Comparison of ENCODE assay signal across 11 cellular contexts in the genomic region with DNA sequence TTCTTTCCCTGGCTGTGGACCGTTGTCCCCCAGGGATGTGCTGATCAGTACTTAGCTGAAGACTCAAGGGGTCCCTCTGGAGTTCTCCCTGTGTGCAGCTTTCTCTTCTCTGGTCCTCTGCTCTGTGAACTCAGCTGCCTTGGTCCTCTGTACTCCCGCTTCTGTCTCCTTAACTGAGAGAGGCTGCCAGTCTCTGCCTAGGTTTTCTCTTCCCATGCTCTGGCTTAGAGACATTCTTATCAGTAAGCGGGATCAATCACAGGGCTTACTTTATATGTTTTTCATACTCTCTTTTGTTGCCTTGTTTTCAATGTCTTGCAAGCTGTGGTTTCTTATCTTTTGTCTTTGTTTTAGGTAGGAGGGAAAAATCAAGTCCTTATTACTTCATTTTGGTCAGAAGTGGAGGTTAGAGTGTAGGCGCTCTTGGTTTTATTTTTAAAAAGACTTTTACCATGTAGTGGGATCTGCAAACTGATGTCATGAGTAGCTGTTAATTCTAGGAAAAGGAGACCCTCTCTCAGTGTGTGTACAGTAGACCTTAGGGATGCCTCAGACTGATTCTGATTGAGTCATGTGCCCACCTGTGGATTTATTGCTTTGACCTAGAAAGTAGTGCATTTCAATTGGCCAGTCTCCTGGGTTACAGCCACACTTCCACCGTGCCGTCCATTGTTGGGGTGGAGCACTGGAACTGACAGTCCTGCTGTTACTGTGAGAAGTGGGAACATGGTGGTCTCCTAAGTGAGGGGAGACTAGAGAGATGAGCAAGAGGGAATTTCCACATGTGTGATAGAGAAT. TPM values are rescaled to one million over a fixed set of nuclear protein-coding genes. Genes with fewer than 3 reads are reported as not detected.
DNase-seq lines count a peak whose midpoint lies in the region; ATAC-seq and TF ChIP-seq lines count a peak whose summit lies in the region.
"Had no signal": no experiment of that assay in that cellular context is flagged by ENCODE, and none has a peak within 500 bp of the region (broad histone marks: within the 10 kb centered on the region; RNA-seq: fewer than 3 reads in every experiment).

No MANE protein-coding gene starts in this region.

- no peaks in the 10 kb centered on the region for H3K9me2 ChIP-seq in HCT116 (ENCODE audit: insufficient read depth)

- peaks cover 4% of the 10 kb centered on the region; the same call in 1 of the 2 replicates for H3K79me2 ChIP-seq in HCT116 (ENCODE audit: insufficient read depth, low read length)

- no peaks in the 10 kb centered on the region for H3K9me3 Mint-ChIP-seq in mesothelial cell of epicardium

- H3K27me3 Mint-ChIP-seq in mesothelial cell of epicardium (ENCODE audit: low read depth), result no peaks in the 10 kb centered on the region

- peaks cover 3% of the 10 kb centered on the region; the same call in 1 of the 2 replicates for H4K20me1 ChIP-seq in HCT116 (ENCODE audit: insufficient read depth)

- H3K27ac Mint-ChIP-seq in mesothelial cell of epicardium, result peak overlapping the region; percentile 13

- no peak overlapping the region for H3K4me2 ChIP-seq in HCT116 (ENCODE audit: low read length)

- TF ChIP-seq POLR2A in HCT116 (IDR thresholded peaks at IDR 0.05; ENCODE audit: borderline replicate concordance, extremely low read depth, insufficient read depth, insufficient read length), result no peak

- H3K27me3 ChIP-seq in HCT116 (ENCODE audit: insufficient read depth, low read length), result no peaks in the 10 kb centered on the region
- H3K27me3 ChIP-seq: colonic mucosa, foreskin keratinocyte, upper lobe of left lung had no signal

- in situ Hi-C loops in astrocyte of the cerebellum (cut with HindIII; ENCODE audit: low sequenced_read_pairs), result no loop called here

- 0 out of 6 replicates have a peak, but pooled peaks of 1 of the 3 experiments have one; percentile 13 for TF ChIP-seq CTCF in HCT116 (IDR thresholded peaks at IDR 0.05 in 2 of 3, conservative IDR thresholded peaks at IDR 0.05 in 1 of 3; ENCODE audit: borderline replicate concordance in 1 of 3, insufficient read depth in 1 of 3, low read depth in 2 of 3, low read length in 2 of 3)
- TF ChIP-seq CTCF in astrocyte of the cerebellum (IDR thresholded peaks at IDR 0.05; ENCODE audit: low read depth, low read length, missing control alignments), result peak; percentile 9
- TF ChIP-seq CTCF in mesothelial cell of epicardium (IDR thresholded peaks at IDR 0.05; ENCODE audit: unreplicated experiment), result no peak

- H3K4me1 ChIP-seq in HCT116 (ENCODE audit: control insufficient read depth in 1 of 2, insufficient read depth in 2 of 2, low read length in 2 of 2), result peaks cover 0 to 12% of the 10 kb centered on the region in 2 experiments; a peak in 2 of 4 replicates
- H3K4me1 ChIP-seq: colonic mucosa, upper lobe of left lung had no signal

- peaks cover 29% of the 10 kb centered on the region for H3K36me3 Mint-ChIP-seq in mesothelial cell of epicardium

- no peaks in the 10 kb centered on the region for H3K9me3 ChIP-seq in HCT116 (ENCODE audit: control insufficient read depth in 1 of 2, insufficient read depth in 1 of 2, low read depth in 1 of 2, low read length in 2 of 2)
- H3K9me3 ChIP-seq: colonic mucosa, upper lobe of left lung had no signal

- POLR2A ChIA-PET in HCT116 (lab: Charles Lee), result no interaction called here

- H3K4me3 ChIP-seq in HCT116 (replicated peaks in 1 of 2; ENCODE audit: low read depth in 1 of 2, low read length in 2 of 2) (no peak overlapping the region), astrocyte of the cerebellum (ENCODE audit: low read depth, low read length) (no peak overlapping the region)
- H3K4me3 ChIP-seq: colonic mucosa, upper lobe of left lung had no signal

- no peak overlapping the region for H2AFZ ChIP-seq in HCT116 (ENCODE audit: low read depth, low read length, poor library complexity, severe bottlenecking)

- H3K9ac ChIP-seq in HCT116 (ENCODE audit: low read length), result no peak overlapping the region

- peaks cover 7% of the 10 kb centered on the region for H3K4me1 Mint-ChIP-seq in mesothelial cell of epicardium

- H3K27ac ChIP-seq in HCT116 (ENCODE audit: low read depth, low read length), result no peak overlapping the region
- H3K27ac ChIP-seq: colonic mucosa, upper lobe of left lung had no signal

- BruUV-seq in HCT116 (replicated peaks; lab: Mats Ljungman, UMichigan), result no TSS peak

- CTCF ChIA-PET in HCT116 (lab: Charles Lee), result no interaction called here

- ATAC-seq in HCT116 (peak; percentile 36; the same call in 1 of the 2 replicates), HG03439 (IDR thresholded peaks at IDR 0.05; ENCODE audit: unreplicated experiment) (no peak), GM19467 (IDR thresholded peaks at IDR 0.05; ENCODE audit: unreplicated experiment) (no peak), HG02610 (IDR thresholded peaks at IDR 0.05; ENCODE audit: unreplicated experiment) (no peak)
- ATAC-seq: foreskin keratinocyte had no signal

- RAD21 ChIA-PET in HCT116 (lab: Charles Lee; ENCODE audit: low non-redundant PET in 1 of 2, low total read pairs in 2 of 2, uncharacterized antibody in 2 of 2, unreplicated experiment in 2 of 2), result no interaction called here

- no peak for TF ChIP-seq RAD21 in HCT116 (IDR thresholded peaks at IDR 0.05; ENCODE audit: low read depth)

- DNase-seq in D341Med (ENCODE audit: low spot score) (peak; percentile 63), HCT116 (ENCODE audit: low read depth, low spot score) (no peak), astrocyte of the cerebellum (ENCODE audit: low read depth) (no peak), mesothelial cell of epicardium (ENCODE audit: low spot score in 2 of 2, unreplicated experiment in 2 of 2) (no peak)
- DNase-seq: colonic mucosa, foreskin keratinocyte, NCI-H524 treated with DMSO at 0.1 percent for 48 hours, upper lobe of left lung had no signal

- intact Hi-C loops in HCT116 (cut with micrococcal nuclease), result no loop called here

- no peak overlapping the region for H3K4me3 Mint-ChIP-seq in mesothelial cell of epicardium

- H3K36me3 ChIP-seq in HCT116 (ENCODE audit: control insufficient read depth in 1 of 2, insufficient read depth in 2 of 2, low read length in 2 of 2), result peaks cover 6 to 11% of the 10 kb centered on the region in 2 experiments; a peak in 3 of 4 replicates
- H3K36me3 ChIP-seq: colonic mucosa had no signal

TF ChIP-seq in HCT116, 20 proteins besides CTCF, POLR2A, EP300 and RAD21 (continues in another document):
- TF ChIP-seq SRF (IDR thresholded peaks at IDR 0.05; ENCODE audit: low read depth), result no peak
- no peak for TF ChIP-seq SP1 (IDR thresholded peaks at IDR 0.05; ENCODE audit: low read depth)
- TF ChIP-seq ZFX (IDR thresholded peaks at IDR 0.05), result no peak
- TF ChIP-seq, protein P1, sequence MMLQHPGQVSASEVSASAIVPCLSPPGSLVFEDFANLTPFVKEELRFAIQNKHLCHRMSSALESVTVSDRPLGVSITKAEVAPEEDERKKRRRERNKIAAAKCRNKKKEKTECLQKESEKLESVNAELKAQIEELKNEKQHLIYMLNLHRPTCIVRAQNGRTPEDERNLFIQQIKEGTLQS (IDR thresholded peaks at IDR 0.05), result no peak
- no peak for TF ChIP-seq CEBPB (IDR thresholded peaks at IDR 0.05; ENCODE audit: low read depth)
- no peak for TF ChIP-seq POLR2AphosphoS5 (IDR thresholded peaks at IDR 0.05; ENCODE audit: low read depth, low read length)
- TF ChIP-seq, protein P2, sequence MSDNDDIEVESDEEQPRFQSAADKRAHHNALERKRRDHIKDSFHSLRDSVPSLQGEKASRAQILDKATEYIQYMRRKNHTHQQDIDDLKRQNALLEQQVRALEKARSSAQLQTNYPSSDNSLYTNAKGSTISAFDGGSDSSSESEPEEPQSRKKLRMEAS (IDR thresholded peaks at IDR 0.05), result no peak
- TF ChIP-seq, protein P3, sequence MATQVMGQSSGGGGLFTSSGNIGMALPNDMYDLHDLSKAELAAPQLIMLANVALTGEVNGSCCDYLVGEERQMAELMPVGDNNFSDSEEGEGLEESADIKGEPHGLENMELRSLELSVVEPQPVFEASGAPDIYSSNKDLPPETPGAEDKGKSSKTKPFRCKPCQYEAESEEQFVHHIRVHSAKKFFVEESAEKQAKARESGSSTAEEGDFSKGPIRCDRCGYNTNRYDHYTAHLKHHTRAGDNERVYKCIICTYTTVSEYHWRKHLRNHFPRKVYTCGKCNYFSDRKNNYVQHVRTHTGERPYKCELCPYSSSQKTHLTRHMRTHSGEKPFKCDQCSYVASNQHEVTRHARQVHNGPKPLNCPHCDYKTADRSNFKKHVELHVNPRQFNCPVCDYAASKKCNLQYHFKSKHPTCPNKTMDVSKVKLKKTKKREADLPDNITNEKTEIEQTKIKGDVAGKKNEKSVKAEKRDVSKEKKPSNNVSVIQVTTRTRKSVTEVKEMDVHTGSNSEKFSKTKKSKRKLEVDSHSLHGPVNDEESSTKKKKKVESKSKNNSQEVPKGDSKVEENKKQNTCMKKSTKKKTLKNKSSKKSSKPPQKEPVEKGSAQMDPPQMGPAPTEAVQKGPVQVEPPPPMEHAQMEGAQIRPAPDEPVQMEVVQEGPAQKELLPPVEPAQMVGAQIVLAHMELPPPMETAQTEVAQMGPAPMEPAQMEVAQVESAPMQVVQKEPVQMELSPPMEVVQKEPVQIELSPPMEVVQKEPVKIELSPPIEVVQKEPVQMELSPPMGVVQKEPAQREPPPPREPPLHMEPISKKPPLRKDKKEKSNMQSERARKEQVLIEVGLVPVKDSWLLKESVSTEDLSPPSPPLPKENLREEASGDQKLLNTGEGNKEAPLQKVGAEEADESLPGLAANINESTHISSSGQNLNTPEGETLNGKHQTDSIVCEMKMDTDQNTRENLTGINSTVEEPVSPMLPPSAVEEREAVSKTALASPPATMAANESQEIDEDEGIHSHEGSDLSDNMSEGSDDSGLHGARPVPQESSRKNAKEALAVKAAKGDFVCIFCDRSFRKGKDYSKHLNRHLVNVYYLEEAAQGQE (IDR thresholded peaks at IDR 0.05; ENCODE audit: low read depth), result no peak
- no peak for TF ChIP-seq SIN3A (IDR thresholded peaks at IDR 0.05; ENCODE audit: low read depth)

RNA-seq across cellular contexts. Expression of a gene that starts 46.6 kb away (rescaled TPM):
- total RNA-seq in HCT116 (2021; ENCODE audit: unreplicated experiment) (71.5 TPM), mesothelial cell of epicardium (280 to 286 TPM (median 285 TPM) in 3 replicates)
- 28.0 and 32.3 TPM in 2 replicates for polyA plus RNA-seq in HCT116 (2012)

RNA-seq across cellular contexts. Expression of a gene that starts 46.7 kb away (rescaled TPM):
- total RNA-seq in HCT116 (2021; ENCODE audit: unreplicated experiment), result 23.5 TPM
- 9.4 and 15.2 TPM in 2 replicates for polyA plus RNA-seq in HCT116 (2012)
- 11.0 to 13.9 TPM (median 13.7 TPM) in 3 replicates for total RNA-seq in mesothelial cell of epicardium
